12 cellular contexts compared by ENCODE assay signal in genomic region chr15:38490231-38490630, GRCh38. TPM values are rescaled to one million over a fixed set of nuclear protein-coding genes. Genes with fewer than 3 reads are reported as not detected.
DNase-seq lines count a peak whose midpoint lies in the region; ATAC-seq and TF ChIP-seq lines count a peak whose summit lies in the region.
"Had no signal": no experiment of that assay in that cellular context is flagged by ENCODE, and none has a peak within 500 bp of the region (broad histone marks: within the 10 kb centered on the region; RNA-seq: fewer than 3 reads in every experiment).

No MANE protein-coding gene starts in this region.

- peaks cover 69% of the 10 kb centered on the region for H3K36me3 Mint-ChIP-seq in activated naive CD4-positive, alpha-beta T cell treated with anti-CD3 and anti-CD28 coated beads, Interleukin-2, amount 10 ng/mL, durations not matched to agents 7 days and 5 days
- H3K36me3 Mint-ChIP-seq in activated CD8-positive, alpha-beta T cell treated with anti-CD3 and anti-CD28 coated beads, Interleukin-2, amount 10 ng/mL, durations not matched to agents 7 days and 5 days (ENCODE audit: low read depth), result peaks cover 84% of the 10 kb centered on the region

- no peak for ATAC-seq in activated CD8-positive, alpha-beta T cell treated with anti-CD3 and anti-CD28 coated beads, Interleukin-2, amount 10 ng/mL, durations not matched to agents 7 days and 5 days
- ATAC-seq in esophagus mucosa (no peak), GM19023 (IDR thresholded peaks at IDR 0.05; ENCODE audit: unreplicated experiment) (no peak)

- no peaks in the 10 kb centered on the region for H3K9me3 Mint-ChIP-seq in activated naive CD4-positive, alpha-beta T cell treated with anti-CD3 and anti-CD28 coated beads, Interleukin-2, amount 10 ng/mL, durations not matched to agents 7 days and 5 days
- H3K9me3 Mint-ChIP-seq in activated CD8-positive, alpha-beta T cell treated with anti-CD3 and anti-CD28 coated beads, Interleukin-2, amount 10 ng/mL, durations not matched to agents 7 days and 5 days (ENCODE audit: insufficient read depth), result no peaks in the 10 kb centered on the region

- POLR2A ChIA-PET in activated CD8-positive, alpha-beta T cell treated with anti-CD3 and anti-CD28 coated beads, Interleukin-2, amount 10 ng/mL, durations not matched to agents 7 days and 5 days (lab: Charles Lee), result interaction anchor here (0.6 to 1.3 kb wide), 3 partner anchors 10 to 1368 kb away, joined by 3 to 6 read pairs (median 4); partner anchors contain the start of gene RASGRP1

- H3K27me3 Mint-ChIP-seq in activated naive CD4-positive, alpha-beta T cell treated with anti-CD3 and anti-CD28 coated beads, Interleukin-2, amount 10 ng/mL, durations not matched to agents 7 days and 5 days, result no peaks in the 10 kb centered on the region
- H3K27me3 Mint-ChIP-seq in activated CD8-positive, alpha-beta T cell treated with anti-CD3 and anti-CD28 coated beads, Interleukin-2, amount 10 ng/mL, durations not matched to agents 7 days and 5 days (ENCODE audit: low read depth), result no peaks in the 10 kb centered on the region
- H3K27me3 Mint-ChIP-seq: B cell had no signal

- no peaks in the 10 kb centered on the region for H3K27me3 ChIP-seq in tibial artery

- H3K4me1 ChIP-seq in tibial artery, result peaks cover 0 to 24% (median 5%) of the 10 kb centered on the region in 4 donors
- H3K4me1 ChIP-seq: parathyroid adenoma had no signal

- intact Hi-C loops in tibial artery (cut with DNase I; ENCODE audit: low total_unique reads), result no loop called here

- H3K9me3 ChIP-seq in tibial artery, result no peaks in the 10 kb centered on the region

- DNase-seq in activated naive CD4-positive, alpha-beta T cell treated with anti-CD3 and anti-CD28 coated beads, Interleukin-2, amount 10 ng/mL, durations not matched to agents 7 days and 5 days, result no peak
- no peak for DNase-seq in activated naive CD4-positive, alpha-beta T cell treated with Interleukin-2 at 50 U/mL for 16 hours
- no peak for DNase-seq in activated CD8-positive, alpha-beta T cell treated with anti-CD3 and anti-CD28 coated beads, Interleukin-2, amount 10 ng/mL, durations not matched to agents 7 days and 5 days
- DNase-seq in fibroblast of gingiva (ENCODE audit: low read depth) (peak; percentile 30), tibial artery (no peak), NOMO-1 (lab: John Stamatoyannopoulos, UW; ENCODE audit: unreplicated experiment in 2 of 2) (no peak)
- DNase-seq: NCI-H187 treated with DMSO at 0.1 percent for 48 hours, NCI-H748 treated with DMSO at 0.1 percent for 48 hours had no signal

- peak overlapping the region; percentile 25 to 54 for H3K27ac ChIP-seq in tibial artery
- H3K27ac ChIP-seq: parathyroid adenoma had no signal

- peak overlapping the region; percentile 62 for H3K27ac Mint-ChIP-seq in activated naive CD4-positive, alpha-beta T cell treated with anti-CD3 and anti-CD28 coated beads, Interleukin-2, amount 10 ng/mL, durations not matched to agents 7 days and 5 days
- peak overlapping the region; percentile 31 for H3K27ac Mint-ChIP-seq in activated CD8-positive, alpha-beta T cell treated with anti-CD3 and anti-CD28 coated beads, Interleukin-2, amount 10 ng/mL, durations not matched to agents 7 days and 5 days
- H3K27ac Mint-ChIP-seq: B cell had no signal

- CTCF ChIA-PET in activated naive CD4-positive, alpha-beta T cell treated with anti-CD3 and anti-CD28 coated beads, Interleukin-2, amount 10 ng/mL, durations not matched to agents 7 days and 5 days (lab: Charles Lee), result interaction anchor here (1.0 to 1.9 kb wide), 5 partner anchors 17 to 209 kb away, joined by 3 to 7 read pairs (median 4); no protein-coding TSS in a partner anchor
- CTCF ChIA-PET in activated CD8-positive, alpha-beta T cell treated with anti-CD3 and anti-CD28 coated beads, Interleukin-2, amount 10 ng/mL, durations not matched to agents 7 days and 5 days (lab: Charles Lee), result interaction anchor here (1.1 to 7.8 kb wide), 7 partner anchors 11 to 209 kb away, joined by 3 to 81 read pairs (median 7); no protein-coding TSS in a partner anchor

- H3K4me1 Mint-ChIP-seq in activated naive CD4-positive, alpha-beta T cell treated with anti-CD3 and anti-CD28 coated beads, Interleukin-2, amount 10 ng/mL, durations not matched to agents 7 days and 5 days, result peaks cover 36% of the 10 kb centered on the region
- H3K4me1 Mint-ChIP-seq in activated CD8-positive, alpha-beta T cell treated with anti-CD3 and anti-CD28 coated beads, Interleukin-2, amount 10 ng/mL, durations not matched to agents 7 days and 5 days (ENCODE audit: low read depth), result peaks cover 26% of the 10 kb centered on the region
- H3K4me1 Mint-ChIP-seq: B cell had no signal

- no peak overlapping the region for H3K4me3 Mint-ChIP-seq in activated naive CD4-positive, alpha-beta T cell treated with anti-CD3 and anti-CD28 coated beads, Interleukin-2, amount 10 ng/mL, durations not matched to agents 7 days and 5 days
- no peak overlapping the region for H3K4me3 Mint-ChIP-seq in activated CD8-positive, alpha-beta T cell treated with anti-CD3 and anti-CD28 coated beads, Interleukin-2, amount 10 ng/mL, durations not matched to agents 7 days and 5 days
- H3K4me3 Mint-ChIP-seq: B cell had no signal

- H3K36me3 ChIP-seq in tibial artery, result no peaks in the 10 kb centered on the region

- TF ChIP-seq CTCF in tibial artery (IDR thresholded peaks at IDR 0.05), result no peak

- no peak overlapping the region for H3K4me3 ChIP-seq in tibial artery

RNA-seq across cellular contexts. Expression of gene FAM98B, which starts 36.3 kb away (rescaled TPM):
- 10 to 100 TPM; 42.8 to 43.9 TPM for total RNA-seq in activated CD8-positive, alpha-beta T cell treated with anti-CD3 and anti-CD28 coated beads, Interleukin-2, amount 10 ng/mL, durations not matched to agents 7 days and 5 days
- 8.9 TPM for total RNA-seq in esophagus mucosa
